In genomic region chr10:31921031-31921430, GRCh38 we compare ENCODE assay signal across 8 cellular contexts. TPM values are rescaled to one million over a fixed set of nuclear protein-coding genes. Genes with fewer than 3 reads are reported as not detected.
DNase-seq lines count a peak whose midpoint lies in the region; ATAC-seq and TF ChIP-seq lines count a peak whose summit lies in the region.

No MANE protein-coding gene starts in this region.

- DNase-seq in activated naive CD4-positive, alpha-beta T cell treated with anti-CD3 and anti-CD28 coated beads, Interleukin-2, amount 50 U/mL, for 72 hours (ENCODE audit: low spot score in 2 of 2), result no peak
- DNase-seq in NOMO-1 treated with dmso at 0.1 percent for 144 hours (lab: John Stamatoyannopoulos, UW; ENCODE audit: unreplicated experiment), result no peak
- no peak for DNase-seq in stimulated activated naive CD4-positive, alpha-beta T cell treated with Interleukin-2 at 50 U/mL for 16 hours (lab: John Stamatoyannopoulos, UW)
- no peak for DNase-seq in iPS-NIHi11 (ENCODE audit: low spot score)
- no peak for DNase-seq in osteocyte (ENCODE audit: extremely low spot score, unreplicated experiment)

- H3K4me3 Mint-ChIP-seq in osteocyte (ENCODE audit: unreplicated experiment), result no peak overlapping the region

- peak overlapping the region; percentile 51 to 81 for H3K27ac Mint-ChIP-seq in activated naive CD4-positive, alpha-beta T cell treated with anti-CD3 and anti-CD28 coated beads, Interleukin-2, amount 50 U/mL, for 72 hours
- H3K27ac Mint-ChIP-seq in osteocyte (ENCODE audit: unreplicated experiment), result no peak overlapping the region

- H3K4me1 Mint-ChIP-seq in osteocyte (ENCODE audit: unreplicated experiment), result peaks cover 15% of the 10 kb centered on the region

- no peaks in the 10 kb centered on the region for H3K27me3 Mint-ChIP-seq in osteocyte (ENCODE audit: unreplicated experiment)

- no peaks in the 10 kb centered on the region for H3K36me3 Mint-ChIP-seq in activated naive CD4-positive, alpha-beta T cell treated with anti-CD3 and anti-CD28 coated beads, Interleukin-2, amount 50 U/mL, for 72 hours
- peaks cover 2% of the 10 kb centered on the region for H3K36me3 Mint-ChIP-seq in osteocyte (ENCODE audit: unreplicated experiment)

- no peaks in the 10 kb centered on the region for H3K9me3 Mint-ChIP-seq in activated naive CD4-positive, alpha-beta T cell treated with anti-CD3 and anti-CD28 coated beads, Interleukin-2, amount 50 U/mL, for 72 hours
- no peaks in the 10 kb centered on the region for H3K9me3 Mint-ChIP-seq in osteocyte (ENCODE audit: unreplicated experiment)

- TF ChIP-seq CTCF in osteocyte (IDR thresholded peaks at IDR 0.05), result no peak

- ATAC-seq in GM18498 (IDR thresholded peaks at IDR 0.05; ENCODE audit: unreplicated experiment) (peak; percentile 72), GM21381 (IDR thresholded peaks at IDR 0.05; ENCODE audit: unreplicated experiment) (peak; percentile 85), HG03097 (IDR thresholded peaks at IDR 0.05; ENCODE audit: low FRiP score, unreplicated experiment) (peak; percentile 48)
- peak; percentile 74 to 82 for ATAC-seq in activated naive CD4-positive, alpha-beta T cell treated with anti-CD3 and anti-CD28 coated beads, Interleukin-2, amount 50 U/mL, for 72 hours

RNA-seq across cellular contexts. Expression of gene ARHGAP12, which starts 7.6 kb away (rescaled TPM):
- 1 to 10 TPM; 4.8 to 6.4 TPM for total RNA-seq in activated naive CD4-positive, alpha-beta T cell treated with anti-CD3 and anti-CD28 coated beads, Interleukin-2, amount 50 U/mL, for 72 hours
- total RNA-seq in osteocyte, result 18.8 and 20.8 TPM in 2 replicates
